In the genomic region with DNA sequence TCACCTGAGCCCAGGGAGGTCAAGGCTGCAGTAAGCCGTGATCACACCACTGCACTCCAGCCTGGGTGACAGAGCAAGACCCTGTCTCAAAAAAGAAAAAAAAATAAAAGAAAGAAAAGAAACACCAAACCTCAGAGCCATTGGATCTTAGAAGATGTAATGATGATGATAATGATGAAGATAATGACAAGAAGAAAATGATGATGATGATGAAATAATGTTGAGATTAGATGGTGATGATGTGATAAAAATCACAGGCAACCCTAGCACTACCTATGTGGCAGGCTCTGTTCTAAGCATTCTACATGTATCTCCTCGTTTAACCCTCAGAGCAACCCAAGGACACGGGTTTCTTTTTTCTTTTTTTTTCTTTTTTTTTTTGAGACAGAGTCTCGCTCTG, we compare ENCODE assay signal across 9 cellular contexts. TPM values are rescaled to one million over a fixed set of nuclear protein-coding genes. Genes with fewer than 3 reads are reported as not detected.
"Had no signal": no experiment of that assay in that cellular context is flagged by ENCODE, and none has a peak within 500 bp of the region (broad histone marks: within the 10 kb centered on the region; RNA-seq: fewer than 3 reads in every experiment).

No MANE protein-coding gene starts in this region.

- DNase-seq: GM23248, GOT3, H7, HFFc6, KG1 had no signal

- H3K27ac ChIP-seq: GM23248, HL-60 had no signal

- H3K4me3 ChIP-seq: GM23248, HAP-1 had no signal

- ATAC-seq: HCT116 had no signal

- H3K4me1 ChIP-seq: HAP-1 had no signal

- H3K36me3 ChIP-seq: HAP-1 had no signal

RNA-seq across cellular contexts. Expression of gene CYP2S1, which starts 51.1 kb away (rescaled TPM):
- total RNA-seq: GM23248 had no signal
- polyA plus RNA-seq: GM23248, IgD-negative memory B cell had no signal
